8 cellular contexts compared by ENCODE assay signal in the genomic region with DNA sequence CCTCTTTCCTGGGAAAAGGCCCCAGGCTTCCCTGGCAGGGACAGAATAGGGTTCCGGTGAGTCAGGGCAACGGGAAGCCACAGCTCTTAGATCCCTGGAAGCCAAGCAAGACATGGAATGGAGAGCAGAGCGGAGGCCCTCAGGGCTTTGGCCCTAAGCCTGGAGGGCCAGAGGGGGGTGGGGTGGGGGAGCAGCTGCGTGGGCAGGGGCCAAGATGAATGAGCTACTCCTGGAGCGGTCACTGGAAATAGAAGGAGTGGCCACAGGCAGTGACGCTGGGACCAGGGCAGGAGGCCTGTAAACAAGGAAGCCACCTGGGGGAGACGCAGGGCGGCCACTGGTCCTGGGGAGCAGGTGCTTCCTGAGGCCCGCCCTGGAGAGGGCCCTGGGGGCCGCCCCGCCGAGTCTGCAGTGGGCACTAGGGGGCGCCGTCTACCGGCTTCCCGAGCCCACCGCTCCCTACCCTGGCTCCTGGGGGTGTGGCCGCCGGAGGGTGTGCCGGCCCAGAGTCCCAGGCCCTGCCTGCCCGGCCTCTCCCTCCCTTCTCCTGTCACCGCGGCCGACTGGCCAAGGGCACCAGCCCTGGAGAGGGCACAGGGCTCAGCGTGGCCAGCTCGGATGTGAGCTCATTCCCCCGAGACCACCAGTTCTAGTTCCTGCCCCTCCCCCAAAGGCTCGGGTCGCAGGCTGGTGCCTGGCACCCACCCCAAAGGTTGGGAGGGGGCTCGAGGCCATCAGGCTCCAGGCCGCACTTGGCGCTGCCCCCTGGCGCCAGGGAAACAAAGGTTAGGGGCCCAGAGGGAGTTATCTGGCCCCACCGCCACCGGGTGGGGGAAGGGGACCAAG. TPM values are rescaled to one million over a fixed set of nuclear protein-coding genes. Genes with fewer than 3 reads are reported as not detected.
DNase-seq lines count a peak whose midpoint lies in the region; ATAC-seq and TF ChIP-seq lines count a peak whose summit lies in the region.

No MANE protein-coding gene starts in this region.

- H3K4me3 ChIP-seq in CD4-positive, CD25-positive, alpha-beta regulatory T cell (ENCODE audit: low read depth, low read length) = peak overlapping the region; percentile 55
- H3K4me3 ChIP-seq in HUES64 (ENCODE audit: low read length) = peak overlapping the region; percentile 57
- peak overlapping the region; percentile 83 for H3K4me3 ChIP-seq in OCI-LY3 (ENCODE audit: low read length)

- DNase-seq in CD4-positive, CD25-positive, alpha-beta regulatory T cell = peak; percentile 68 to 73 (median 70)
- peak; percentile 74 for DNase-seq in activated T-cell treated with anti-CD3 and anti-CD28 coated beads, Interleukin-2, amount 50 U/mL, for 4 hours
- DNase-seq in myocyte (ENCODE audit: low read depth) = peak; percentile 98
- peak; percentile 41 to 68 for DNase-seq in stimulated activated CD8-positive, alpha-beta memory T cell treated with anti-CD3 and anti-CD28 coated beads, Interleukin-7, amount 100 ng/mL, for 4 hours (ENCODE audit: low read depth in 2 of 2)

- H3K27ac ChIP-seq in CD4-positive, CD25-positive, alpha-beta regulatory T cell (ENCODE audit: insufficient read depth, low read length, poor library complexity, severe bottlenecking) = peak overlapping the region; percentile 83
- peak overlapping the region; percentile 25; the same call in 1 of the 2 replicates for H3K27ac ChIP-seq in HUES64 (ENCODE audit: low read depth, low read length)
- peak overlapping the region; percentile 32 for H3K27ac ChIP-seq in OCI-LY3 (ENCODE audit: low read length)

- H3K4me3 Mint-ChIP-seq in CD4-positive, CD25-positive, alpha-beta regulatory T cell = peak overlapping the region; percentile 83 to 92 (median 90)
- H3K4me3 Mint-ChIP-seq in activated T-cell treated with anti-CD3 and anti-CD28 coated beads, Interleukin-2, amount 50 U/mL, for 4 hours = peak overlapping the region; percentile 77

- H3K9me3 ChIP-seq in CD4-positive, CD25-positive, alpha-beta regulatory T cell (ENCODE audit: control insufficient read depth in 2 of 2, low read length in 2 of 2) = no peaks in the 10 kb centered on the region
- H3K9me3 ChIP-seq in HUES64 (ENCODE audit: insufficient read depth, low read depth, low read length) (no peaks in the 10 kb centered on the region), OCI-LY3 (ENCODE audit: insufficient read depth, low read length) (no peaks in the 10 kb centered on the region)

- no peaks in the 10 kb centered on the region for H4K20me1 ChIP-seq in OCI-LY3 (ENCODE audit: insufficient read depth, low read length)

- peak overlapping the region; percentile 93 for H3K4me2 ChIP-seq in OCI-LY3 (ENCODE audit: low read length)

- H3K9me3 Mint-ChIP-seq in CD4-positive, CD25-positive, alpha-beta regulatory T cell = no peaks in the 10 kb centered on the region
- no peaks in the 10 kb centered on the region for H3K9me3 Mint-ChIP-seq in activated T-cell treated with anti-CD3 and anti-CD28 coated beads, Interleukin-2, amount 50 U/mL, for 4 hours

- peak; percentile 67 for TF ChIP-seq CTCF in OCI-LY3 (IDR thresholded peaks at IDR 0.05; ENCODE audit: low read depth, low read length)

- peaks cover 23% of the 10 kb centered on the region for H3K4me1 ChIP-seq in CD4-positive, CD25-positive, alpha-beta regulatory T cell (ENCODE audit: control insufficient read depth, insufficient read depth, low read length, poor library complexity, severe bottlenecking)
- H3K4me1 ChIP-seq in HUES64 (ENCODE audit: insufficient read depth, low read length) (peaks cover 17% of the 10 kb centered on the region), OCI-LY3 (ENCODE audit: low read length) (peaks cover 19% of the 10 kb centered on the region)

- no peaks in the 10 kb centered on the region for H3K79me2 ChIP-seq in OCI-LY3 (ENCODE audit: low read length)

- no peaks in the 10 kb centered on the region for H3K27me3 Mint-ChIP-seq in CD4-positive, CD25-positive, alpha-beta regulatory T cell
- H3K27me3 Mint-ChIP-seq in activated T-cell treated with anti-CD3 and anti-CD28 coated beads, Interleukin-2, amount 50 U/mL, for 4 hours (ENCODE audit: low read depth) = no peaks in the 10 kb centered on the region

- peaks cover 13% of the 10 kb centered on the region for H3K36me3 ChIP-seq in CD4-positive, CD25-positive, alpha-beta regulatory T cell (ENCODE audit: control insufficient read depth, insufficient read depth, low read length)
- peaks cover 32% of the 10 kb centered on the region for H3K36me3 ChIP-seq in HUES64 (ENCODE audit: insufficient read depth, low read length)
- peaks cover 9% of the 10 kb centered on the region for H3K36me3 ChIP-seq in OCI-LY3 (replicated peaks; ENCODE audit: low read depth, low read length)

- H2AFZ ChIP-seq in OCI-LY3 (ENCODE audit: low read depth, low read length) = peak overlapping the region; percentile 3; the same call in 1 of the 2 replicates

- WGBS in HUES64 = 8% methylated on average over 35 of the region's 35 CpGs

- H3K4me1 Mint-ChIP-seq in CD4-positive, CD25-positive, alpha-beta regulatory T cell = peaks cover 6 to 45% (median 28%) of the 10 kb centered on the region in 4 donors
- H3K4me1 Mint-ChIP-seq in activated T-cell treated with anti-CD3 and anti-CD28 coated beads, Interleukin-2, amount 50 U/mL, for 4 hours (ENCODE audit: low read depth) = peaks cover 31% of the 10 kb centered on the region

- peaks cover 7% of the 10 kb centered on the region for H3K36me3 Mint-ChIP-seq in CD4-positive, CD25-positive, alpha-beta regulatory T cell
- H3K36me3 Mint-ChIP-seq in activated T-cell treated with anti-CD3 and anti-CD28 coated beads, Interleukin-2, amount 50 U/mL, for 4 hours (ENCODE audit: insufficient read depth) = peaks cover 7% of the 10 kb centered on the region

- no peaks in the 10 kb centered on the region for H3K27me3 ChIP-seq in CD4-positive, CD25-positive, alpha-beta regulatory T cell (ENCODE audit: control insufficient read depth, insufficient read depth, low read length)
- H3K27me3 ChIP-seq in HUES64 (ENCODE audit: insufficient read depth, low read length) = no peaks in the 10 kb centered on the region
- H3K27me3 ChIP-seq in OCI-LY3 (ENCODE audit: low read depth, low read length) = no peaks in the 10 kb centered on the region

- H3K9ac ChIP-seq in HUES64 (ENCODE audit: low read depth, low read length) (no peak overlapping the region), OCI-LY3 (ENCODE audit: low read length) (peak overlapping the region; percentile 63)

- peak; percentile 56 to 64 for ATAC-seq in CD4-positive, CD25-positive, alpha-beta regulatory T cell (ENCODE audit: low read depth in 2 of 2)
- ATAC-seq in GM21360 (IDR thresholded peaks at IDR 0.05; ENCODE audit: unreplicated experiment) = peak; percentile 69
- peak; percentile 85 to 86 for ATAC-seq in activated T-cell treated with anti-CD3 and anti-CD28 coated beads, Interleukin-2, amount 50 U/mL, for 4 hours
- peak; percentile 84 for ATAC-seq in esophagus mucosa

- H3K27ac Mint-ChIP-seq in CD4-positive, CD25-positive, alpha-beta regulatory T cell = peak overlapping the region in 2 of 3 donors; percentile 78 to 99

RNA-seq across cellular contexts. Expression of gene VPS18, which starts 12.1 kb away (rescaled TPM):
- total RNA-seq in CD4-positive, CD25-positive, alpha-beta regulatory T cell = 26.4 TPM
- 10 to 100 TPM; 19.5 to 26.5 (median 22.4) TPM for polyA plus RNA-seq in CD4-positive, CD25-positive, alpha-beta regulatory T cell
- 18.6 TPM for polyA plus RNA-seq in HUES64 (2013, experiment 1 of 2)
- polyA plus RNA-seq in HUES64 (2013, experiment 2 of 2) = 17.2 TPM
- total RNA-seq in activated T-cell treated with anti-CD3 and anti-CD28 coated beads, Interleukin-2, amount 50 U/mL, for 4 hours = 10 to 100 TPM; 15.9 to 16.7 (median 16.4) TPM
- 10.9 TPM for total RNA-seq in esophagus mucosa
- total RNA-seq in myocyte = 34.4 and 43.3 TPM in 2 replicates
- 29.8 TPM for polyA plus RNA-seq in myocyte (2012)

RNA-seq across cellular contexts. Expression of gene DLL4, which starts 22.8 kb away (rescaled TPM):
- total RNA-seq in CD4-positive, CD25-positive, alpha-beta regulatory T cell = not detected
- not detected for polyA plus RNA-seq in CD4-positive, CD25-positive, alpha-beta regulatory T cell
- 0.15 TPM for polyA plus RNA-seq in HUES64 (2013, experiment 1 of 2)
- 0.25 TPM for polyA plus RNA-seq in HUES64 (2013, experiment 2 of 2)
- total RNA-seq in activated T-cell treated with anti-CD3 and anti-CD28 coated beads, Interleukin-2, amount 50 U/mL, for 4 hours = under 1 TPM; 0.05 to 0.38 (median 0.37) TPM
- total RNA-seq in esophagus mucosa (1.1 TPM), myocyte (0.13 TPM in 1 of 2 replicates, not detected in the other)
- polyA plus RNA-seq in myocyte (2012) = 0.08 TPM

RNA-seq across cellular contexts. Expression of gene RHOV, which starts 32.3 kb away (rescaled TPM):
- total RNA-seq in CD4-positive, CD25-positive, alpha-beta regulatory T cell = not detected
- polyA plus RNA-seq in CD4-positive, CD25-positive, alpha-beta regulatory T cell = under 1 TPM in 1 of 4 donors, not detected in 3; 0.09 TPM
- polyA plus RNA-seq in HUES64 (2013, experiment 1 of 2) = 1.3 TPM
- polyA plus RNA-seq in HUES64 (2013, experiment 2 of 2) = 1.9 TPM
- total RNA-seq in activated T-cell treated with anti-CD3 and anti-CD28 coated beads, Interleukin-2, amount 50 U/mL, for 4 hours = under 1 TPM; 0.35 to 0.53 (median 0.49) TPM
- total RNA-seq in esophagus mucosa = 118 TPM
- 0.10 TPM in 1 of 2 replicates, not detected in the other for total RNA-seq in myocyte
- polyA plus RNA-seq in myocyte (2012) = 0.06 TPM

RNA-seq across cellular contexts. Expression of gene CHAC1, which starts 46.9 kb away (rescaled TPM):
- total RNA-seq in CD4-positive, CD25-positive, alpha-beta regulatory T cell = 0.64 TPM
- under 1 TPM in 2 of 4 donors, not detected in 2; 0.26 to 0.45 TPM for polyA plus RNA-seq in CD4-positive, CD25-positive, alpha-beta regulatory T cell
- polyA plus RNA-seq in HUES64 (2013, experiment 1 of 2) = 13.5 TPM
- polyA plus RNA-seq in HUES64 (2013, experiment 2 of 2) = 15.0 TPM
- 10 to 100 TPM; 12.0 to 31.3 (median 20.8) TPM for total RNA-seq in activated T-cell treated with anti-CD3 and anti-CD28 coated beads, Interleukin-2, amount 50 U/mL, for 4 hours
- total RNA-seq in esophagus mucosa (31.8 TPM), myocyte (5.5 and 10.4 TPM in 2 replicates)
- 64.2 TPM for polyA plus RNA-seq in myocyte (2012)

Comparison
In these comparisons a context has a peak if more than half of its experiments do, and no peak if none do; other contexts are left out.
1. Peak in every context shown above with its lines: DNase-seq, ATAC-seq, H3K4me3 ChIP-seq and H3K27ac ChIP-seq.
2. H3K27ac ChIP-seq: peak in every context shown above with its lines; median percentile 83 in CD4-positive, CD25-positive, alpha-beta regulatory T cell; 32 in OCI-LY3; 25 in HUES64.
3. RNA of gene RHOV, which starts 32.3 kb away (total RNA-seq): 118 TPM in esophagus mucosa (single experiment); 0.35 to 0.53 TPM in activated T-cell treated with anti-CD3 and anti-CD28 coated beads, Interleukin-2, amount 50 U/mL, for 4 hours, not detected in CD4-positive, CD25-positive, alpha-beta regulatory T cell (single experiment) and 0.10 TPM in myocyte; every median in the first group is over 10 times any median in the second.